ENCODE assay signal across 8 cellular contexts in the genomic region with DNA sequence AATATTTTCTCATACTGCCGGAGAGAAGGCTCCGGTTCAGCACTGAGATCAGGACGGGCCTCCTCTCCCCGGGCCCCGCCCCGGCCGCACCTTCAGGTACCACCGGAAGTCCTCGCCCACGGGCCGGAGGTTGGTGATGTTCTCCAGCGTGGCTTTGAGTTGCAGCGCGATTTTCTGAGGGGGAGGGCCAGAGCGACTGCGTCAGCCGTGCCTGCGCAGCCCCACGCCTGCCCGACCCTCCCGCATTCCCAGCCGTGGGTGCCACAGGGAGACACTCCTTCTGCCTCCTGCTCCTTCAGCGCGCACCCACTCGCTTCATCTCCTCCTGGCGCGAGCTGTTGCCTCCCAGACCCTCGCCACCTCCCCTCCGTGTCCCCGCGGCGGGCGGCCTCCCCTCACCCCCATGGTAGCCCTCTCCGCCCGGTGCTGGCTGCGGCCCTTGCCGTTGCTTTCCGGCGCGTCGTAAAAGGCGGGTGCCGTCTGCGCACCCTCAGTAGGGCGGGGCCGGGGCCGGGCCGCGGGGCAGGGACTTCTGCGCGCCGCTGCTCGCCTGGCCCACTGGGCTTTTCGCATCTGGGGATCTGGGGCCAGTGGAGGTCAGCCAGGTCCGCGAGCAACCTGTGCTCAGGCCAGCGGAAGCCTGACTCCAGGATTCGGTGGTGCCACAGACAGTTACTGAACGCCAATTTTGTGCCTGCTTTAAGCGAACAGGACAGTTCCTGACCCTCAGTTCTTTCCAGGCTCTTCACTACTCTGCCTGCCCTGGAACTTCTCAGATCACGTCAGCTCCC.
A peak's percentile ranks its signal among the peaks of the same experiment; 100 is the strongest.
DNase-seq lines count a peak whose midpoint lies in the region; ATAC-seq lines count a peak whose summit lies in the region.

A gene (minus strand): TSS at position 464 of the 791 bp plus-strand sequence. CDS start 59 bp downstream, at position 405.

- ATAC-seq in GM19023 (IDR thresholded peaks at IDR 0.05; ENCODE audit: unreplicated experiment) (peak; percentile 91), HG03280 (IDR thresholded peaks at IDR 0.05; ENCODE audit: unreplicated experiment) (peak; percentile 91)
- peak; percentile 94 to 96 for ATAC-seq in activated CD4-positive, CD25-positive, alpha-beta regulatory T cell treated with anti-CD3 and anti-CD28 coated beads, Interleukin-2, amount 50 U/mL, for 24 hours

- peak; percentile 94 for DNase-seq in AG08396 (ENCODE audit: low spot score)
- DNase-seq in NCI-H345 treated with DMSO at 0.1 percent for 48 hours (lab: John Stamatoyannopoulos, UW; ENCODE audit: unreplicated experiment), result peak; percentile 92
- peak; percentile 94 for DNase-seq in cerebellar cortex (ENCODE audit: low spot score)
- DNase-seq in islet precursor cell, result peak; percentile 96
- DNase-seq in stimulated activated CD4-positive, alpha-beta T cell treated with anti-CD3 and anti-CD28 coated beads, Interleukin-12 subunit alpha, Interleukin-12 subunit beta, amount 100 ng/mL, for 48 hours (ENCODE audit: low read depth in 2 of 3, low spot score in 1 of 3), result peak; percentile 91 to 95 (median 91)

Comparison
In these comparisons a context has a peak if more than half of its experiments do, and no peak if none do; other contexts are left out.
1. Peak in every context shown above with its lines: DNase-seq and ATAC-seq.